ENCODE assay signal across 25 cellular contexts in genomic region chr6:114081730-114082129, GRCh38.
DNase-seq lines count a peak whose midpoint lies in the region; ATAC-seq, FAIRE-seq and TF ChIP-seq lines count a peak whose summit lies in the region.
"Had no signal": no experiment of that assay in that cellular context is flagged by ENCODE, and none has a peak within 500 bp of the region (broad histone marks: within the 10 kb centered on the region; RNA-seq: fewer than 3 reads in every experiment).

No MANE protein-coding gene starts in this region.

- no peak overlapping the region for H2BK20ac ChIP-seq in IMR-90 (ENCODE audit: low read depth, low read length)

- H3K79me2 ChIP-seq in K562 (ENCODE audit: control insufficient read depth, insufficient read depth, low read length) (no peaks in the 10 kb centered on the region), osteoblast (ENCODE audit: insufficient read depth, low read length) (no peaks in the 10 kb centered on the region)

- CTCF ChIA-PET in IMR-90 (lab: Yijun Ruan, JAX) (interaction anchor here (0.6 kb wide), 2 partner anchors 97 to 146 kb away, joined by 4 read pairs; no protein-coding TSS in a partner anchor), K562 (lab: Yijun Ruan, JAX; ENCODE audit: low intra/inter-chr PET ratio) (no interaction called here)

- no peak for FAIRE-seq in K562 (lab: Jason Lieb, UNC)
- FAIRE-seq: A204.1, GM12878, GM12892, GM18507 had no signal

- H2AFZ ChIP-seq in IMR-90 (replicated peaks; ENCODE audit: low read length, poor library complexity) (no peak overlapping the region), K562 (ENCODE audit: low read depth, low read length) (no peak overlapping the region), osteoblast (ENCODE audit: low read length) (no peak overlapping the region)

- TF ChIP-seq RAD21 in IMR-90 (IDR thresholded peaks at IDR 0.05; ENCODE audit: low read length) (no peak), K562 (CRISPR knock-in tag; conservative IDR thresholded peaks at IDR 0.05 in 1 of 2, IDR thresholded peaks at IDR 0.05 in 1 of 2) (no peak)

- H3K79me1 ChIP-seq in IMR-90 (ENCODE audit: low read depth in 1 of 2, low read length in 2 of 2): no peaks in the 10 kb centered on the region

- H4K5ac ChIP-seq in IMR-90 (ENCODE audit: low read depth, low read length): no peak overlapping the region

- TF ChIP-seq EP300 in K562 (IDR thresholded peaks at IDR 0.05; ENCODE audit: low read length): no peak

- no peak for ATAC-seq in IMR-90 (ENCODE audit: low read depth)
- no peak for ATAC-seq in K562
- ATAC-seq: GM12878 had no signal

- 0 to 100% methylated on average over 1 of the region's 3 CpGs for whole genome bisulfite sequencing in IMR-90 (ENCODE audit: extremely low coverage in 2 of 2, insufficient read length in 1 of 2), 2 experiments
- WGBS in K562 (ENCODE audit: insufficient coverage, low coverage, missing lambda C conversion rate): 0% methylated on average over 3 of the region's 3 CpGs

- H3K36me3 ChIP-seq in IMR-90 (ENCODE audit: control insufficient read depth, insufficient read depth, low read length) (no peaks in the 10 kb centered on the region), K562 (ENCODE audit: control insufficient read depth, insufficient read depth, low read length) (no peaks in the 10 kb centered on the region), osteoblast (ENCODE audit: insufficient read depth, low read length) (no peaks in the 10 kb centered on the region)
- H3K36me3 ChIP-seq: BLaER1 had no signal

- no peak for DNase-seq in IMR-90
- DNase-seq in K562 (ENCODE audit: extremely low read depth in 1 of 4, low spot score in 3 of 4): no peak
- DNase-seq in osteoblast (ENCODE audit: insufficient read length, low spot score, missing footprints): peak; percentile 49
- no peak for DNase-seq in Kasumi-1 (lab: John Stamatoyannopoulos, UW)
- no peak for DNase-seq in erythroblast (lab: John Stamatoyannopoulos, UW)
- DNase-seq: 8988T; ACHN; BE2C; C1 segment of cervical spinal cord; CD4-positive, alpha-beta memory T cell; CD4-positive, CD25-positive, alpha-beta regulatory T cell; CD8-positive, alpha-beta memory T cell; COR-L47; DMS 273 treated with DMSO at 0.1 percent for 48 hours; DMS153; DMS53; DMS79; DND-41; EL; GDM1 had no signal

- H3K9ac ChIP-seq in IMR-90 (ENCODE audit: low read depth, low read length) (no peak overlapping the region), K562 (ENCODE audit: insufficient read depth in 1 of 2, low read depth in 2 of 2, low read length in 2 of 2) (no peak overlapping the region)
- H3K9ac ChIP-seq: BLaER1 had no signal

- no peak overlapping the region for H3K56ac ChIP-seq in IMR-90 (ENCODE audit: extremely low read depth, insufficient read depth, low read length)

- no peak overlapping the region for H2AK5ac ChIP-seq in IMR-90 (ENCODE audit: low read depth, low read length)

- H3K27me3 ChIP-seq in IMR-90 (ENCODE audit: control insufficient read depth, insufficient read depth, low read length) (no peaks in the 10 kb centered on the region; the same call in none of the 2 replicates), K562 (ENCODE audit: control insufficient read depth in 2 of 2, insufficient read depth in 2 of 2, low read length in 2 of 2) (no peaks in the 10 kb centered on the region), osteoblast (ENCODE audit: insufficient read depth, low read length) (peaks cover 21% of the 10 kb centered on the region)
- H3K27me3 ChIP-seq: BE2C, BLaER1 had no signal

- H3K4me2 ChIP-seq in IMR-90 (ENCODE audit: low read depth, low read length): no peak overlapping the region
- no peak overlapping the region for H3K4me2 ChIP-seq in K562 (ENCODE audit: insufficient read depth, low read length)
- no peak overlapping the region for H3K4me2 ChIP-seq in osteoblast (ENCODE audit: insufficient read depth, low read length)
- H3K4me2 ChIP-seq: BLaER1 had no signal

- H2BK15ac ChIP-seq in IMR-90 (ENCODE audit: low read depth, low read length): no peak overlapping the region

- no peak overlapping the region for H3K23ac ChIP-seq in IMR-90 (ENCODE audit: low read depth, low read length)

- no peak overlapping the region for H2AK9ac ChIP-seq in IMR-90 (replicated peaks; ENCODE audit: low read depth, low read length, poor library complexity)

- H3K9me1 ChIP-seq in IMR-90 (ENCODE audit: insufficient read depth, low read length) (no peaks in the 10 kb centered on the region), K562 (ENCODE audit: control insufficient read depth, insufficient read depth, low read length) (no peaks in the 10 kb centered on the region)

- H3K4me1 ChIP-seq in IMR-90 (ENCODE audit: control insufficient read depth, insufficient read depth, low read length): no peaks in the 10 kb centered on the region
- no peaks in the 10 kb centered on the region for H3K4me1 ChIP-seq in K562 (replicated peaks in 1 of 2; ENCODE audit: control insufficient read depth in 2 of 2, insufficient read depth in 2 of 2, low read length in 2 of 2)
- peaks cover 25% of the 10 kb centered on the region for H3K4me1 ChIP-seq in osteoblast (ENCODE audit: insufficient read depth, low read length)
- H3K4me1 ChIP-seq: BE2C, BLaER1 had no signal

- H3K9me3 ChIP-seq in IMR-90 (ENCODE audit: control insufficient read depth, insufficient read depth, low read length) (no peaks in the 10 kb centered on the region; the same call in 1 of the 2 replicates), K562 (replicated peaks; ENCODE audit: control insufficient read depth, insufficient read depth, low read depth, low read length) (no peaks in the 10 kb centered on the region), osteoblast (ENCODE audit: low read depth, low read length) (no peaks in the 10 kb centered on the region)
- H3K9me3 ChIP-seq: BE2C had no signal

- dilution Hi-C loops in IMR-90 (cut with HindIII; ENCODE audit: low sequenced_read_pairs, unreplicated experiment): no loop called here

- no peak overlapping the region for H2BK120ac ChIP-seq in IMR-90 (ENCODE audit: low read depth, low read length)

- POLR2A ChIA-PET in IMR-90 (lab: Charles Lee; ENCODE audit: unreplicated experiment): no interaction called here
- POLR2A ChIA-PET in K562 (lab: Yijun Ruan, JAX): no interaction called here

- H3K27ac ChIP-seq in IMR-90 (ENCODE audit: insufficient read depth, low read length) (no peak overlapping the region), K562 (ENCODE audit: extremely low read depth, low read depth, low read length) (no peak overlapping the region), osteoblast (ENCODE audit: low read depth, low read length) (no peak overlapping the region)
- H3K27ac ChIP-seq: BLaER1 had no signal

- no peak overlapping the region for H3K4me3 ChIP-seq in IMR-90 (ENCODE audit: insufficient read depth, low read depth, low read length)
- no peak overlapping the region for H3K4me3 ChIP-seq in K562
- H3K4me3 ChIP-seq in osteoblast (ENCODE audit: insufficient read depth, low read length): no peak overlapping the region
- H3K4me3 ChIP-seq: BLaER1, GM12878 had no signal

- H3K18ac ChIP-seq in IMR-90 (ENCODE audit: low read depth, low read length): no peak overlapping the region

- BruUV-seq in IMR-90 (replicated peaks; lab: Mats Ljungman, UMichigan): no TSS peak
- no TSS peak for BruUV-seq in K562 (replicated peaks; lab: Mats Ljungman, UMichigan)

- H3K14ac ChIP-seq in IMR-90 (replicated peaks; ENCODE audit: low read depth, low read length): no peak overlapping the region

- no peak overlapping the region for H4K91ac ChIP-seq in IMR-90 (ENCODE audit: insufficient read depth, low read depth, low read length)

- in situ Hi-C loops in IMR-90 (cut with MboI; ENCODE audit: low sequenced_read_pairs): no loop called here
- in situ Hi-C loops in K562 (cut with MboI): no loop called here

- TF ChIP-seq CTCF in IMR-90 (conservative IDR thresholded peaks at IDR 0.05; ENCODE audit: low read depth, low read length) (no peak), K562 (IDR thresholded peaks at IDR 0.05 in 2 of 3, conservative IDR thresholded peaks at IDR 0.05 in 1 of 3; ENCODE audit: insufficient read depth in 2 of 3, low read depth in 1 of 3, low read length in 3 of 3) (no peak), osteoblast (IDR thresholded peaks at IDR 0.05; ENCODE audit: extremely low read depth, low read depth, low read length) (no peak)

- no peak overlapping the region for H2BK5ac ChIP-seq in IMR-90 (ENCODE audit: low read depth, low read length, poor library complexity, severe bottlenecking)

- H4K8ac ChIP-seq in IMR-90 (ENCODE audit: low read depth in 2 of 2, low read length in 2 of 2): no peak overlapping the region

- H4K20me1 ChIP-seq in IMR-90 (ENCODE audit: insufficient read depth, low read length): no peaks in the 10 kb centered on the region
- H4K20me1 ChIP-seq in K562 (replicated peaks; ENCODE audit: control insufficient read depth, insufficient read depth, low read length): no peaks in the 10 kb centered on the region
- H4K20me1 ChIP-seq in osteoblast (ENCODE audit: insufficient read depth, low read length): no peaks in the 10 kb centered on the region
- H4K20me1 ChIP-seq: BLaER1 had no signal

- no peak overlapping the region for H3K4ac ChIP-seq in IMR-90 (ENCODE audit: low read depth, low read length)

- intact Hi-C loops in IMR-90 (cut with micrococcal nuclease): no loop called here
- intact Hi-C loops in K562 (cut with micrococcal nuclease): no loop called here

- no peak for TF ChIP-seq POLR2A in IMR-90 (IDR thresholded peaks at IDR 0.05; ENCODE audit: low read depth, low read length)
- TF ChIP-seq POLR2A in K562 (conservative IDR thresholded peaks at IDR 0.05): no peak
- no peak for TF ChIP-seq POLR2A in erythroblast (IDR thresholded peaks at IDR 0.05; ENCODE audit: low read length)

TF ChIP-seq in IMR-90, 13 proteins besides CTCF, POLR2A, EP300 and RAD21:
- TF ChIP-seq MXI1 (IDR thresholded peaks at IDR 0.05; ENCODE audit: borderline replicate concordance, low read depth, low read length) (no peak), CEBPB (IDR thresholded peaks at IDR 0.05; ENCODE audit: low read depth, low read length) (peak; percentile 76), BHLHE40 (IDR thresholded peaks at IDR 0.05; ENCODE audit: low read depth, low read length) (no peak)

TF ChIP-seq in K562, 482 proteins besides CTCF, POLR2A, EP300 and RAD21:
- TF ChIP-seq MED1 (CRISPR knock-in tag; IDR thresholded peaks at IDR 0.05; ENCODE audit: borderline replicate concordance): no peak
- TF ChIP-seq CEBPB (tag; IDR thresholded peaks at IDR 0.05): peak; percentile 63
- no peak for TF ChIP-seq CEBPG (CRISPR knock-in tag; IDR thresholded peaks at IDR 0.05)
- peak in 1 of 2 experiments; percentile 72; a peak in 2 of 4 replicates for TF ChIP-seq CEBPG (tag; conservative IDR thresholded peaks at IDR 0.05 in 1 of 2, IDR thresholded peaks at IDR 0.05 in 1 of 2)
